Comparison of ENCODE assay signal across 10 cellular contexts in the genomic region with DNA sequence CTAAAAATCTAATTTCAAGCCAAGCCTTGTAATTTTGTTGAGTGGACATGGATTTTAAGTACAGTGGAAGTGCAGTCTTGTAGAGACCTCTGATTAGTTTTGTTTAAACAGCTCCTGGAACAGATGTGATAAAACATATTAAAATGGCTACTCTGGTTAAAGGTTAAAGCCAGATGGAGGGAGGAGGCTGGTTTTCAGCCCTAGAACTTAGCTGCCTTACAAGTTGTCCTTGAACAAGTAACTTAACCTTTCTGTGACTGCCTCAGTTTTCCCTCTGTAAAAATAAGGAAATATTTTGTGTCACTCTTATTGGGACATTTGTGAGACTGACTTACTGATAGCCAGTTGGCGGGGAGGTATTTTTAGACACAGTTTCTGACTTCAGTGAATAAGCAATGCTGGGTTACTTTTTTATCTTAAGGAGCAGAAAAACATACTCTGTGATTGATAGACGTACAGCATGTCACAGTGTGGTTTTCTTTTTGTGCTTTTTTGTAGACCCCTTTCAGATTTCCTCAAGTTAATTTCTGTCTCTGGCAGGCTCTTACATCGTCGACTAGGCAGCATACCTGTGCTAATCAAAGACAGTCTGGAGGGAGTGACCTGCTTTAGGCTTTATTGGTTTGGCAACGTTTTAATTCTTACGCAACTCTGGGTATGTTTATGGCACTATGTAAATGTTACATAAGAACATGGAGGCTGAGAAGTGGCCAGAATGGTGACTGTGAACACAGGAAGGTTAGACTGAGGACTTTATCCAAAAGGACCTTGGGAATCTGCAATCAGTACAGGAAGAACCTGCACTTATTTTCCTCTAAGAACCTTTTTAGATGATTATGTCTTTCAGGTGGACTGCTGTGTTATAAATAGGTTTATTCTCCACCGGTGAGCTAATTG. TPM values are rescaled to one million over a fixed set of nuclear protein-coding genes. Genes with fewer than 3 reads are reported as not detected.
DNase-seq lines count a peak whose midpoint lies in the region; ATAC-seq and TF ChIP-seq lines count a peak whose summit lies in the region.
"Had no signal": no experiment of that assay in that cellular context is flagged by ENCODE, and none has a peak within 500 bp of the region (broad histone marks: within the 10 kb centered on the region; RNA-seq: fewer than 3 reads in every experiment).

No MANE protein-coding gene starts in this region.

- dilution Hi-C loops in IMR-90 (cut with HindIII; ENCODE audit: low sequenced_read_pairs, unreplicated experiment) = loop anchor here (25.0 kb wide), 1 partner anchor 92 kb away; no protein-coding TSS in a partner anchor

- TF ChIP-seq RAD21 in IMR-90 (IDR thresholded peaks at IDR 0.05; ENCODE audit: low read length) = no peak

- no peak overlapping the region for H2BK120ac ChIP-seq in IMR-90 (ENCODE audit: low read depth, low read length)

- 0 out of 2 replicates have a peak overlapping the region, but pooled peaks have one; percentile 75 for H3K4me2 ChIP-seq in IMR-90 (ENCODE audit: low read depth, low read length)

- TF ChIP-seq CTCF in 22Rv1 (IDR thresholded peaks at IDR 0.05) (no peak), IMR-90 (conservative IDR thresholded peaks at IDR 0.05; ENCODE audit: low read depth, low read length) (no peak), cardiac fibroblast (IDR thresholded peaks at IDR 0.05; ENCODE audit: low read depth, low read length) (no peak)

- intact Hi-C loops in IMR-90 (cut with micrococcal nuclease) = no loop called here

- no peak overlapping the region for H3K4ac ChIP-seq in IMR-90 (ENCODE audit: low read depth, low read length)

- CTCF ChIA-PET in IMR-90 (lab: Yijun Ruan, JAX) = interaction anchor here (1.2 kb wide), 1 partner anchor 38 kb away, joined by 3 read pairs; no protein-coding TSS in a partner anchor

- H2AK9ac ChIP-seq in IMR-90 (replicated peaks; ENCODE audit: low read depth, low read length, poor library complexity) = no peak overlapping the region

- H3K36me3 ChIP-seq in IMR-90 (ENCODE audit: control insufficient read depth, insufficient read depth, low read length) (peaks cover 2% of the 10 kb centered on the region; the same call in 1 of the 2 replicates), mucosa of rectum (ENCODE audit: control insufficient read depth in 2 of 2, insufficient read depth in 2 of 2, low read length in 2 of 2) (peaks cover 2 to 7% of the 10 kb centered on the region in 2 donors)

- H4K8ac ChIP-seq in IMR-90 (ENCODE audit: low read depth in 2 of 2, low read length in 2 of 2) = no peak overlapping the region

- WGBS in IMR-90 (ENCODE audit: extremely low coverage in 2 of 2, insufficient read length in 1 of 2), 2 experiments = 100% methylated on average over 2 of the region's 7 CpGs; no CpG with 5 or more reads in 1 of the 2 experiments

- H3K79me1 ChIP-seq in IMR-90 (ENCODE audit: low read depth in 1 of 2, low read length in 2 of 2) = peaks cover 44 to 73% of the 10 kb centered on the region in 2 experiments

- peaks cover 14% of the 10 kb centered on the region for H3K9me1 ChIP-seq in IMR-90 (ENCODE audit: insufficient read depth, low read length)

- H3K4me3 ChIP-seq in IMR-90 (ENCODE audit: insufficient read depth, low read depth, low read length) = no peak overlapping the region
- no peak overlapping the region for H3K4me3 ChIP-seq in cardiac fibroblast (replicated peaks in 1 of 2; ENCODE audit: low read depth in 2 of 2, low read length in 2 of 2)
- H3K4me3 ChIP-seq in mucosa of rectum (ENCODE audit: low read length in 2 of 2) = peak overlapping the region; percentile 79 to 91

- H3K27me3 ChIP-seq in IMR-90 (ENCODE audit: control insufficient read depth, insufficient read depth, low read length) (peaks cover 5% of the 10 kb centered on the region), mucosa of rectum (ENCODE audit: control insufficient read depth in 2 of 2, insufficient read depth in 2 of 2, low read length in 2 of 2) (no peaks in the 10 kb centered on the region)

- no peak overlapping the region for H4K91ac ChIP-seq in IMR-90 (ENCODE audit: insufficient read depth, low read depth, low read length)

- H3K23ac ChIP-seq in IMR-90 (ENCODE audit: low read depth, low read length) = no peak overlapping the region; the same call in 1 of the 2 replicates

- peaks cover 45% of the 10 kb centered on the region for H4K20me1 ChIP-seq in IMR-90 (ENCODE audit: insufficient read depth, low read length)

- in situ Hi-C loops in IMR-90 (cut with MboI; ENCODE audit: low sequenced_read_pairs) = no loop called here

- no peak overlapping the region for H2AK5ac ChIP-seq in IMR-90 (ENCODE audit: low read depth, low read length)

- H3K27ac ChIP-seq in 22Rv1 (peak overlapping the region; percentile 62), IMR-90 (ENCODE audit: insufficient read depth, low read length) (no peak overlapping the region), mucosa of rectum (ENCODE audit: low read depth in 2 of 2, low read length in 2 of 2) (peak overlapping the region; percentile 82 to 92)

- no peak overlapping the region for H2BK5ac ChIP-seq in IMR-90 (ENCODE audit: low read depth, low read length, poor library complexity, severe bottlenecking)

- H2BK15ac ChIP-seq in IMR-90 (ENCODE audit: low read depth, low read length) = no peak overlapping the region

- no peak overlapping the region for H3K56ac ChIP-seq in IMR-90 (ENCODE audit: extremely low read depth, insufficient read depth, low read length)

- H2BK20ac ChIP-seq in IMR-90 (ENCODE audit: low read depth, low read length) = no peak overlapping the region

- no peak for TF ChIP-seq POLR2A in IMR-90 (IDR thresholded peaks at IDR 0.05; ENCODE audit: low read depth, low read length)

- no peak overlapping the region for H4K5ac ChIP-seq in IMR-90 (ENCODE audit: low read depth, low read length)

- no peaks in the 10 kb centered on the region for H3K9me3 ChIP-seq in IMR-90 (ENCODE audit: control insufficient read depth, insufficient read depth, low read length)
- no peaks in the 10 kb centered on the region for H3K9me3 ChIP-seq in mucosa of rectum (ENCODE audit: control insufficient read depth in 2 of 2, low read length in 2 of 2)

- no TSS peak for BruUV-seq in IMR-90 (replicated peaks; lab: Mats Ljungman, UMichigan)

- ATAC-seq in IMR-90 (ENCODE audit: low read depth) (no peak), HG03095 (IDR thresholded peaks at IDR 0.05; ENCODE audit: unreplicated experiment) (no peak), HG02678 (IDR thresholded peaks at IDR 0.05; ENCODE audit: unreplicated experiment) (no peak)

- no peak overlapping the region for H3K14ac ChIP-seq in IMR-90 (replicated peaks; ENCODE audit: low read depth, low read length)

- no peak overlapping the region for H3K18ac ChIP-seq in IMR-90 (ENCODE audit: low read depth, low read length)

- DNase-seq in IMR-90 (no peak), cardiac fibroblast (ENCODE audit: low read depth in 2 of 2) (peak; percentile 44 to 45), UCSD-AML1 (lab: John Stamatoyannopoulos, UW; ENCODE audit: unreplicated experiment) (no peak), D341Med (ENCODE audit: low spot score) (no peak)
- DNase-seq: EL; stimulated activated CD4-positive, alpha-beta T cell treated with anti-CD3 and anti-CD28 coated beads, Interleukin-4, amount 100 ng/mL, for 4 hours had no signal

- POLR2A ChIA-PET in IMR-90 (lab: Charles Lee; ENCODE audit: unreplicated experiment) = no interaction called here

- H3K9ac ChIP-seq in IMR-90 (ENCODE audit: low read depth, low read length) = no peak overlapping the region
- H3K9ac ChIP-seq in mucosa of rectum (ENCODE audit: low read depth in 1 of 2, low read length in 2 of 2) = peak overlapping the region; percentile 43 to 97

- no peak overlapping the region for H2AFZ ChIP-seq in IMR-90 (replicated peaks; ENCODE audit: low read length, poor library complexity)

- peaks cover 12% of the 10 kb centered on the region for H3K4me1 ChIP-seq in IMR-90 (ENCODE audit: control insufficient read depth, insufficient read depth, low read length)
- peaks cover 38 to 39% of the 10 kb centered on the region in 2 donors for H3K4me1 ChIP-seq in mucosa of rectum (ENCODE audit: control insufficient read depth in 2 of 2, insufficient read depth in 2 of 2, low read length in 2 of 2)

TF ChIP-seq in IMR-90, 13 proteins besides CTCF, POLR2A, EP300 and RAD21:
- TF ChIP-seq, protein P1, sequence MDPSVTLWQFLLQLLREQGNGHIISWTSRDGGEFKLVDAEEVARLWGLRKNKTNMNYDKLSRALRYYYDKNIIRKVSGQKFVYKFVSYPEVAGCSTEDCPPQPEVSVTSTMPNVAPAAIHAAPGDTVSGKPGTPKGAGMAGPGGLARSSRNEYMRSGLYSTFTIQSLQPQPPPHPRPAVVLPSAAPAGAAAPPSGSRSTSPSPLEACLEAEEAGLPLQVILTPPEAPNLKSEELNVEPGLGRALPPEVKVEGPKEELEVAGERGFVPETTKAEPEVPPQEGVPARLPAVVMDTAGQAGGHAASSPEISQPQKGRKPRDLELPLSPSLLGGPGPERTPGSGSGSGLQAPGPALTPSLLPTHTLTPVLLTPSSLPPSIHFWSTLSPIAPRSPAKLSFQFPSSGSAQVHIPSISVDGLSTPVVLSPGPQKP (IDR thresholded peaks at IDR 0.05; ENCODE audit: borderline replicate concordance, low read depth, low read length) = no peak
- TF ChIP-seq CEBPB (IDR thresholded peaks at IDR 0.05; ENCODE audit: low read depth, low read length) (peak; percentile 93), CHD1 (IDR thresholded peaks at IDR 0.05; ENCODE audit: low read depth, low read length) (no peak)
TF ChIP-seq in IMR-90: peak in this region for 1.

RNA-seq across cellular contexts. Expression of a gene that starts 3.2 kb away (rescaled TPM):
- 5.7 and 5.8 TPM in 2 replicates for total RNA-seq in IMR-90 (2012; rRNA removed)
- polyA plus RNA-seq in IMR-90 (2012; rRNA removed) = 12.1 and 13.6 TPM in 2 replicates
- 9.7 and 10.3 TPM in 2 replicates for polyA plus RNA-seq in IMR-90 (2012; cell fraction: cytosol; rRNA removed)
- polyA plus RNA-seq in IMR-90 (2012; cell fraction: nucleus; rRNA removed; ENCODE audit: low replicate concordance) = 10.9 and 17.0 TPM in 2 replicates

RNA-seq across cellular contexts. Expression of a gene that starts 47.4 kb away (rescaled TPM):
- total RNA-seq in IMR-90 (2012; rRNA removed) = 5.8 and 7.5 TPM in 2 replicates
- polyA plus RNA-seq in IMR-90 (2012; rRNA removed) = 6.4 and 8.0 TPM in 2 replicates
- 4.5 and 11.0 TPM in 2 replicates for polyA plus RNA-seq in IMR-90 (2012; cell fraction: cytosol; rRNA removed)
- 17.2 and 26.4 TPM in 2 replicates for polyA plus RNA-seq in IMR-90 (2012; cell fraction: nucleus; rRNA removed; ENCODE audit: low replicate concordance)

RNA-seq across cellular contexts. Expression of a gene that starts 52.0 kb away (rescaled TPM):
- total RNA-seq in IMR-90 (2012; rRNA removed) = 2.5 and 2.7 TPM in 2 replicates
- 5.3 and 5.9 TPM in 2 replicates for polyA plus RNA-seq in IMR-90 (2012; rRNA removed)
- polyA plus RNA-seq in IMR-90 (2012; cell fraction: cytosol; rRNA removed) = 6.4 and 9.7 TPM in 2 replicates
- polyA plus RNA-seq in IMR-90 (2012; cell fraction: nucleus; rRNA removed; ENCODE audit: low replicate concordance) = 20.2 and 22.8 TPM in 2 replicates

Comparison
In these comparisons a context has a peak if more than half of its experiments do, and no peak if none do; other contexts are left out.
1. DNase-seq: peak in cardiac fibroblast (2 of 2); none in IMR-90 (single experiment), UCSD-AML1 (single experiment) and D341Med (single experiment).
2. H3K4me3 ChIP-seq: peak in mucosa of rectum (2 of 2); none in IMR-90 (single experiment) and cardiac fibroblast (0 of 2).